ENCODE assay signal across 13 cellular contexts in the genomic region with DNA sequence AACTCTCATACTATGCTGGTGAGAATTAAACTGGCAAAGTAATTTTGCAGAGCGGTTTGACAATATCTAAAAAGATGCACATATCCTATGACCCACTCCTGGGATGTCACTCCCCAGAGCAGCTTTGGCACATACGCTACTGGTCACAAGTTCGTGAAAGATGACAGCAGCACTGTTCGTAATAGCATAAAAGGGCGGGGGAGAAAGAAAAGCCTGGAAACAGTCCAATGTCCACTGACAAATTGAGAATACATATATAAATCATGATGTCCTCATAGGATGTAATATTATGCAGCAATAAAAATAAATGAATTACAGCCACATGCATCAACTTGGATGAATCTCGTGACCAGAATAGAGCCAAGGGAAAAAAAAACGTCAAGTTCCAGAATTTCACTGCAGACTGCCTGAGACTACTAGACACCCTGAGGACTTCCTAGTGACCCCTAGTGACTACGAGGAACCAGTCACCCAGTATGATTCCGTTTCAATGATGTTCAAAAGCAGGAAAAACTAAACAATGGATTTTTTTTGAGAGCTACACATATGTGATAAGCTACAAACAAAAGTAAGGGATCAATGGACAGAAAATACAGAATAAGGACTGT. TPM values are rescaled to one million over a fixed set of nuclear protein-coding genes. Genes with fewer than 3 reads are reported as not detected.
DNase-seq lines count a peak whose midpoint lies in the region; ATAC-seq and TF ChIP-seq lines count a peak whose summit lies in the region.
"Had no signal": no experiment of that assay in that cellular context is flagged by ENCODE, and none has a peak within 500 bp of the region (broad histone marks: within the 10 kb centered on the region; RNA-seq: fewer than 3 reads in every experiment).

No MANE protein-coding gene starts in this region.

- H3K27ac Mint-ChIP-seq in HFFc6, result no peak overlapping the region
- H3K27ac Mint-ChIP-seq: activated CD8-positive, alpha-beta memory T cell treated with anti-CD3 and anti-CD28 coated beads, Interleukin-2, amount 10 ng/mL, durations not matched to agents 7 days and 5 days had no signal

- 33 to 50% methylated on average over 8 to 9 of the region's 9 CpGs for WGBS in gastroesophageal sphincter (ENCODE audit: low coverage in 1 of 2), 2 donors

- no peak overlapping the region for H3K4me3 Mint-ChIP-seq in HFFc6

- peaks cover 47% of the 10 kb centered on the region for H3K27me3 ChIP-seq in gastroesophageal sphincter
- H3K27me3 ChIP-seq: thyroid gland had no signal

- no peaks in the 10 kb centered on the region for H3K36me3 ChIP-seq in gastroesophageal sphincter
- H3K36me3 ChIP-seq: brain microvascular endothelial cell, prostate gland, thyroid gland had no signal

- H3K9me3 ChIP-seq in gastroesophageal sphincter, result no peaks in the 10 kb centered on the region
- H3K9me3 ChIP-seq: prostate gland, thyroid gland had no signal

- H3K27me3 Mint-ChIP-seq in HFFc6 (ENCODE audit: insufficient read depth), result peaks cover 31% of the 10 kb centered on the region

- no peaks in the 10 kb centered on the region; the same call in 1 of the 2 replicates for H3K4me1 Mint-ChIP-seq in HFFc6 (ENCODE audit: low read depth)

- no peak for ATAC-seq in esophagus mucosa
- ATAC-seq in gastroesophageal sphincter, result no peak
- ATAC-seq: activated CD8-positive, alpha-beta memory T cell treated with anti-CD3 and anti-CD28 coated beads, Interleukin-2, amount 10 ng/mL, durations not matched to agents 7 days and 5 days had no signal

- TF ChIP-seq POLR2A in gastroesophageal sphincter (IDR thresholded peaks at IDR 0.05), result no peak

- TF ChIP-seq CTCF in HFFc6 (IDR thresholded peaks at IDR 0.05) (no peak), gastroesophageal sphincter (IDR thresholded peaks at IDR 0.05) (no peak)

- H3K9me3 Mint-ChIP-seq in HFFc6, result no peaks in the 10 kb centered on the region

- H3K36me3 Mint-ChIP-seq in HFFc6 (ENCODE audit: low read depth), result no peaks in the 10 kb centered on the region
- H3K36me3 Mint-ChIP-seq: activated CD8-positive, alpha-beta memory T cell treated with anti-CD3 and anti-CD28 coated beads, Interleukin-2, amount 10 ng/mL, durations not matched to agents 7 days and 5 days had no signal

- peak; percentile 23 for DNase-seq in SIG-M5 treated with dmso at 0.1 percent for 504 hours (lab: John Stamatoyannopoulos, UW; ENCODE audit: unreplicated experiment)
- DNase-seq in SIG-M5 (lab: John Stamatoyannopoulos, UW), result no peak
- DNase-seq in NCI-H2227 (lab: John Stamatoyannopoulos, UW; ENCODE audit: unreplicated experiment), result peak; percentile 22
- peak; percentile 17 for DNase-seq in cerebellum (ENCODE audit: low spot score)
- DNase-seq in pons (ENCODE audit: low spot score), result peak; percentile 24
- DNase-seq in HFFc6, result no peak
- DNase-seq: activated CD8-positive, alpha-beta memory T cell treated with anti-CD3 and anti-CD28 coated beads, Interleukin-2, amount 10 ng/mL, durations not matched to agents 7 days and 5 days; brain microvascular endothelial cell; thyroid gland had no signal

- H3K4me1 ChIP-seq in gastroesophageal sphincter, result peaks cover 0 to 14% (median 4%) of the 10 kb centered on the region in 3 donors
- H3K4me1 ChIP-seq: prostate gland had no signal

- no peak overlapping the region for H3K4me3 ChIP-seq in gastroesophageal sphincter
- H3K4me3 ChIP-seq: prostate gland, thyroid gland had no signal

- TF ChIP-seq EP300 in gastroesophageal sphincter (IDR thresholded peaks at IDR 0.05), result no peak

- H3K27ac ChIP-seq in gastroesophageal sphincter, result no peak overlapping the region
- H3K27ac ChIP-seq: brain microvascular endothelial cell, prostate gland, thyroid gland had no signal

RNA-seq across cellular contexts. Expression of gene PCSK1N, which starts 1.8 kb away (rescaled TPM):
- total RNA-seq in cerebellum (35.7 TPM), esophagus mucosa (0.36 TPM), gastroesophageal sphincter (10 to 100 TPM in 1 of 4 donors, 1 to 10 TPM in 3; 2.3 to 10.6 (median 5.5) TPM)
- not detected for total RNA-seq in HFFc6 (2021; fragmentation: NEBNext Ultra II Directional; extraction: Animal tissue kit (Norgen Biotek cat#: 25700))

RNA-seq across cellular contexts. Expression of gene ERAS, which starts 7.3 kb away (rescaled TPM):
- total RNA-seq in cerebellum (0.27 TPM), esophagus mucosa (not detected), gastroesophageal sphincter (not detected)
- total RNA-seq in HFFc6 (2021; fragmentation: NEBNext Ultra II Directional; extraction: Animal tissue kit (Norgen Biotek cat#: 25700)), result not detected
- total RNA-seq: activated CD8-positive, alpha-beta memory T cell treated with anti-CD3 and anti-CD28 coated beads, Interleukin-2, amount 10 ng/mL, durations not matched to agents 7 days and 5 days; prostate gland; T-helper 1 cell treated with Interleukin-12 subunit alpha and Interleukin-12 subunit beta and Interleukin-4 antibody, amounts not matched to agents 30 ng/mL and 1 ng/mL, for 36 hours; thyroid gland had no signal

RNA-seq across cellular contexts. Expression of gene HDAC6, which starts 31.8 kb away (rescaled TPM):
- total RNA-seq in cerebellum (85.7 TPM), esophagus mucosa (46.5 TPM), gastroesophageal sphincter (10 to 100 TPM; 50.7 to 66.8 (median 56.9) TPM)
- total RNA-seq in HFFc6 (2021; fragmentation: NEBNext Ultra II Directional; extraction: Animal tissue kit (Norgen Biotek cat#: 25700)), result 10 to 100 TPM; 22.4 to 30.8 (median 27.1) TPM

RNA-seq across cellular contexts. Expression of gene GATA1, which starts 47.2 kb away (rescaled TPM):
- not detected for total RNA-seq in cerebellum
- total RNA-seq in HFFc6 (2021; fragmentation: NEBNext Ultra II Directional; extraction: Animal tissue kit (Norgen Biotek cat#: 25700)), result not detected
- total RNA-seq in esophagus mucosa, result not detected
- total RNA-seq in gastroesophageal sphincter, result not detected
- total RNA-seq: activated CD8-positive, alpha-beta memory T cell treated with anti-CD3 and anti-CD28 coated beads, Interleukin-2, amount 10 ng/mL, durations not matched to agents 7 days and 5 days; prostate gland; T-helper 1 cell treated with Interleukin-12 subunit alpha and Interleukin-12 subunit beta and Interleukin-4 antibody, amounts not matched to agents 30 ng/mL and 1 ng/mL, for 36 hours; thyroid gland had no signal

Comparison
In these comparisons a context has a peak if more than half of its experiments do, and no peak if none do; other contexts are left out.
1. DNase-seq: peak in SIG-M5 treated with dmso at 0.1 percent for 504 hours (single experiment), NCI-H2227 (single experiment), cerebellum (single experiment) and pons (single experiment); none in SIG-M5 (single experiment) and HFFc6 (single experiment).